8 cellular contexts compared by ENCODE assay signal in the genomic region with DNA sequence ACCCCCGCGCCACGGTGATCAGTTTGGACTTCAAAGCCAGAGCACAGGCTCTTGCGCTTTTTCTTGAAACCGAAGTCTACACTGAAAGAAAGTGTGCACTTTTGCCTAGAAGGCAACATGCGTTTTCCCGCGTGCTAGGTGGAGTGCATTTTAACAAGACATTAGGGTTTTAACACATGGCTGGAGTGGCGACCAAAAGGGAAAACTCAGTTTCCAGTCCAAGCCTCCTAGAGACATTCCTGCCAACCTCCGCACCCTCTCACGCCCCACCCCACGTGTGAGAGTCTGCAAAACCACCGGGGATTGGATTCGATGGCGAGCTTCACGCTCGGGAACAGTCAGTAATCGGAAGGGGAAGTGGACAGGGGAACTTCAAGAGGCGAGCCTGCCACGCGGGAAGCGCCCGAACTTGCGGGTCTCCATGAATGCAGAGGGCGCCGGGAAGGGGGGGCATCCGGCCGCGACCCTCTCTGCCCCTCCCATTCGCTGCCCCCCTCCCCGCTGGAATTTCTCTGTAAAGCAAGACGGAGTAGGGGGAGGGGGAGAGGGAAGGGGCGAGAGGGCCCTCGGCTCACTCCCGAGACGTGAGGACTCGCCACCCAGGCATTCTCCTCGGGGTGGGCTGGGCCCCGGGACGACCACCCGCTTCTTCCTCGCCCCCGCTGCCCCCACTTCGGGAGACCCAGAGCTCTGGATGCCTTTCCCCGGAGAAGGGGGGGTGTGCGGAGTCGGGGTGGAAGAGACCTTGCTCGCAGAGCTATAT. TPM values are rescaled to one million over a fixed set of nuclear protein-coding genes. Genes with fewer than 3 reads are reported as not detected.
DNase-seq lines count a peak whose midpoint lies in the region; ATAC-seq, FAIRE-seq and TF ChIP-seq lines count a peak whose summit lies in the region.

No MANE protein-coding gene starts in this region.

- peak overlapping the region; percentile 87 for H3K9ac ChIP-seq in GM12878 (ENCODE audit: control insufficient read depth, insufficient read depth, low read length)

- TF ChIP-seq RAD21 in GM12878 (IDR thresholded peaks at IDR 0.05; ENCODE audit: insufficient read depth, low read depth, low read length) = no peak

- H3K27me3 ChIP-seq in Peyer's patch (no peaks in the 10 kb centered on the region), GM12878 (replicated peaks in 1 of 2; ENCODE audit: control insufficient read depth in 2 of 2, insufficient read depth in 2 of 2, low read length in 1 of 2) (no peaks in the 10 kb centered on the region; a peak in 1 of 4 replicates)

- WGBS in GM12878 (ENCODE audit: insufficient coverage, insufficient replicate concordance, low lambda C conversion rate, missing lambda C conversion rate) = 2% methylated on average over 40 of the region's 48 CpGs

- POLR2A ChIA-PET in GM12878 (lab: Charles Lee) = interaction anchor here (0.6 to 12.1 kb wide), 17 partner anchors 9 to 512 kb away, joined by 3 to 193 read pairs (median 5); no protein-coding TSS in a partner anchor

- H3K79me2 ChIP-seq in GM12878 (ENCODE audit: control insufficient read depth, insufficient read depth, low read length) = peaks cover 41% of the 10 kb centered on the region

- H3K27ac ChIP-seq in Peyer's patch (peak overlapping the region; percentile 89 to 96 (median 94)), GM12878 (ENCODE audit: control insufficient read depth, insufficient read depth) (peak overlapping the region; percentile 86)

- no peak for TF ChIP-seq EP300 in GM12878 (IDR thresholded peaks at IDR 0.05; ENCODE audit: borderline replicate concordance in 1 of 2, control insufficient read depth in 1 of 2, low read depth in 2 of 2, low read length in 2 of 2)

- H3K4me2 ChIP-seq in GM12878 (ENCODE audit: control insufficient read depth, insufficient read depth) = peak overlapping the region; percentile 98

- H3K36me3 ChIP-seq in Peyer's patch = no peaks in the 10 kb centered on the region
- no peaks in the 10 kb centered on the region for H3K36me3 ChIP-seq in GM12878 (ENCODE audit: control insufficient read depth in 2 of 2, insufficient read depth in 2 of 2, low read length in 1 of 2)

- intact Hi-C loops in GM12878 (cut with micrococcal nuclease; ENCODE audit: unreplicated experiment) = loop anchor here (1.0 to 10.0 kb wide), 3 partner anchors 152 to 399 kb away; partner anchors contain the start of gene PARP11

- CTCF ChIA-PET in GM12878 (lab: Yijun Ruan, JAX) = interaction anchor here (1.1 to 13.0 kb wide), 6 partner anchors 55 to 385 kb away, joined by 3 to 184 read pairs (median 20); no protein-coding TSS in a partner anchor

- SMC1A ChIA-PET in GM12878 (lab: Charles Lee; ENCODE audit: uncharacterized antibody, unreplicated experiment) = interaction anchor here (1.7 to 14.5 kb wide), 5 partner anchors 9 to 163 kb away, joined by 7 to 344 read pairs (median 75); no protein-coding TSS in a partner anchor

- H3K4me3 ChIP-seq in GM08714 (ENCODE audit: low read length) (peak overlapping the region; percentile 49; the same call in 1 of the 2 replicates), Peyer's patch (peak overlapping the region; percentile 55 to 89 (median 74)), GM12878 (peak overlapping the region; percentile 70)

- TF ChIP-seq POLR2A in Peyer's patch (IDR thresholded peaks at IDR 0.05) (peak in 1 of 2 donors; percentile 40), GM12878 (IDR thresholded peaks at IDR 0.05; ENCODE audit: low read depth, low read length) (no peak)

- peak; percentile 74 to 83 (median 78) for DNase-seq in Peyer's patch
- no peak for DNase-seq in GM12878 (ENCODE audit: low read depth, low spot score)
- DNase-seq in iris pigment epithelial cell (ENCODE audit: low read depth) = peak; percentile 17
- DNase-seq in stimulated activated CD4-positive, alpha-beta T cell treated with anti-CD3 and anti-CD28 coated beads, Interleukin-12 subunit alpha, Interleukin-12 subunit beta, amount 100 ng/mL, for 4 hours = peak; percentile 56
- no peak for DNase-seq in NCI-H2081 (lab: John Stamatoyannopoulos, UW)
- DNase-seq in glomerular visceral epithelial cell (ENCODE audit: extremely low spot score) = no peak

- TF ChIP-seq CTCF in Peyer's patch (IDR thresholded peaks at IDR 0.05) (no peak), GM12878 (IDR thresholded peaks at IDR 0.05 in 2 of 3, conservative IDR thresholded peaks at IDR 0.05 in 1 of 3; ENCODE audit: control insufficient read depth in 2 of 3, extremely low read depth in 1 of 3, insufficient read depth in 1 of 3, low read depth in 3 of 3, low read length in 3 of 3) (no peak)

- H3K9me3 ChIP-seq in Peyer's patch (no peaks in the 10 kb centered on the region), GM12878 (replicated peaks; ENCODE audit: control insufficient read depth, insufficient read depth, low read length) (no peaks in the 10 kb centered on the region)

- in situ Hi-C loops in GM12878 (cut with MboI) = loop anchor here (10.0 kb wide), 1 partner anchor 126 kb away; no protein-coding TSS in a partner anchor

- ATAC-seq in GM12878 (peak; percentile 4), HG03460 (IDR thresholded peaks at IDR 0.05; ENCODE audit: unreplicated experiment) (no peak)

- RAD21 ChIA-PET in GM12878 (lab: Charles Lee; ENCODE audit: unreplicated experiment) = interaction anchor here (0.6 to 8.1 kb wide), 14 partner anchors 9 to 378 kb away, joined by 3 to 171 read pairs (median 10); partner anchors contain the start of genes AKAP3 and NDUFA9

- peak overlapping the region; percentile 40 for H2AFZ ChIP-seq in GM12878 (ENCODE audit: control insufficient read depth, low read depth, low read length)

- H3K4me1 ChIP-seq in Peyer's patch (peaks cover 0 to 33% (median 8%) of the 10 kb centered on the region in 4 donors), GM12878 (ENCODE audit: control insufficient read depth, insufficient read depth, low read length) (peaks cover 17% of the 10 kb centered on the region)

- peak; percentile 66 for FAIRE-seq in GM12878 (lab: Jason Lieb, UNC)

- H4K20me1 ChIP-seq in GM12878 (ENCODE audit: control insufficient read depth, insufficient read depth) = no peaks in the 10 kb centered on the region

- BruUV-seq in GM12878 (replicated peaks; lab: Mats Ljungman, UMichigan) = no TSS peak

TF ChIP-seq in GM12878, 131 proteins besides CTCF, POLR2A, EP300 and RAD21 (continues in another document):
- TF ChIP-seq MTA2 (IDR thresholded peaks at IDR 0.05; ENCODE audit: low read depth) = 0 out of 2 replicates have a peak, but pooled peaks have one; percentile 12
- TF ChIP-seq, protein P1, sequence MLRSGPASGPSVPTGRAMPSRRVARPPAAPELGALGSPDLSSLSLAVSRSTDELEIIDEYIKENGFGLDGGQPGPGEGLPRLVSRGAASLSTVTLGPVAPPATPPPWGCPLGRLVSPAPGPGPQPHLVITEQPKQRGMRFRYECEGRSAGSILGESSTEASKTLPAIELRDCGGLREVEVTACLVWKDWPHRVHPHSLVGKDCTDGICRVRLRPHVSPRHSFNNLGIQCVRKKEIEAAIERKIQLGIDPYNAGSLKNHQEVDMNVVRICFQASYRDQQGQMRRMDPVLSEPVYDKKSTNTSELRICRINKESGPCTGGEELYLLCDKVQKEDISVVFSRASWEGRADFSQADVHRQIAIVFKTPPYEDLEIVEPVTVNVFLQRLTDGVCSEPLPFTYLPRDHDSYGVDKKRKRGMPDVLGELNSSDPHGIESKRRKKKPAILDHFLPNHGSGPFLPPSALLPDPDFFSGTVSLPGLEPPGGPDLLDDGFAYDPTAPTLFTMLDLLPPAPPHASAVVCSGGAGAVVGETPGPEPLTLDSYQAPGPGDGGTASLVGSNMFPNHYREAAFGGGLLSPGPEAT (IDR thresholded peaks at IDR 0.05; ENCODE audit: low read depth) = 0 out of 2 replicates have a peak, but pooled peaks have one; percentile 10
- peak; percentile 70; the same call in 1 of the 2 replicates for TF ChIP-seq GATAD2B (conservative IDR thresholded peaks at IDR 0.05; ENCODE audit: low read depth)
- TF ChIP-seq CBX3 (IDR thresholded peaks at IDR 0.05; ENCODE audit: borderline replicate concordance, low read depth) = no peak

RNA-seq across cellular contexts. Expression of gene CCND2, which starts 2.7 kb away (rescaled TPM):
- total RNA-seq in Peyer's patch = 100 to 1,000 TPM in 2 of 4 donors, 10 to 100 TPM in 2; 72.0 to 162 (median 97.6) TPM
- 335 and 378 TPM in 2 replicates for total RNA-seq in GM12878 (2013; cell fraction: nucleolus; rRNA removed)
- total RNA-seq in GM12878 (2014; rRNA removed) = 141 and 159 TPM in 2 replicates
- 162 and 163 TPM in 2 replicates for total RNA-seq in GM12878 (2014; rRNA removed; fragmentation: Illumina TruSeq; extraction: Trizol)
- 248 and 260 TPM in 2 replicates for total RNA-seq in GM12878 (2021)
- polyA plus RNA-seq in GM12878 (2011; ENCODE audit: low read depth) = 36.8 TPM
- 256 and 263 TPM in 2 replicates for polyA plus RNA-seq in GM12878 (2011; rRNA removed)
- polyA plus RNA-seq in GM12878 (2011; cell fraction: cytosol; rRNA removed) = 171 and 198 TPM in 2 replicates
- polyA plus RNA-seq in GM12878 (2011; cell fraction: nucleus; rRNA removed) = 186 and 241 TPM in 2 replicates
- 55.9 and 67.6 TPM in 2 replicates for polyA plus RNA-seq in GM12878 (2012)
- polyA plus RNA-seq in GM12878 (2014; fragmentation: Illumina TruSeq; extraction: Trizol) = 37.5 and 44.7 TPM in 2 replicates
- 100 to 1,000 TPM in 1 of 2 experiments, 10 to 100 TPM in 1; 30.1 to 100 TPM for polyA plus RNA-seq in GM12878 (2014; fragmentation: Nextera tagmentation; extraction: Ambion mirVana)
- 73.6 and 78.9 TPM in 2 replicates for polyA plus RNA-seq in GM12878 (2014; rRNA removed)
- polyA plus RNA-seq in GM12878 (2016; fragmentation: Nextera tagmentation; extraction: Ambion mirVana) = 100 to 1,000 TPM; 183 to 200 TPM
- polyA minus RNA-seq in GM12878 (2011; rRNA and poly(A)+ RNA removed) = 651 and 710 TPM in 2 replicates
- polyA minus RNA-seq in GM12878 (2011; cell fraction: cytosol; rRNA and poly(A)+ RNA removed) = 245 and 274 TPM in 2 replicates
- polyA minus RNA-seq in GM12878 (2011; cell fraction: nucleus; rRNA and poly(A)+ RNA removed) = 123 and 187 TPM in 2 replicates

RNA-seq across cellular contexts. Expression of gene TIGAR, which starts 50.2 kb away (rescaled TPM):
- total RNA-seq in Peyer's patch = 1 to 10 TPM; 1.7 to 8.0 (median 3.0) TPM
- 3.7 and 4.3 TPM in 2 replicates for total RNA-seq in GM12878 (2013; cell fraction: nucleolus; rRNA removed)
- total RNA-seq in GM12878 (2014; rRNA removed) = 8.7 and 10.6 TPM in 2 replicates
- total RNA-seq in GM12878 (2014; rRNA removed; fragmentation: Illumina TruSeq; extraction: Trizol) = 10.4 and 10.7 TPM in 2 replicates
- 7.6 and 11.5 TPM in 2 replicates for total RNA-seq in GM12878 (2021)
- 5.8 TPM for polyA plus RNA-seq in GM12878 (2011; ENCODE audit: low read depth)
- polyA plus RNA-seq in GM12878 (2011; rRNA removed) = 10.1 and 39.4 TPM in 2 replicates
- polyA plus RNA-seq in GM12878 (2011; cell fraction: cytosol; rRNA removed) = 4.1 and 5.4 TPM in 2 replicates
- polyA plus RNA-seq in GM12878 (2011; cell fraction: nucleus; rRNA removed) = 3.6 and 4.6 TPM in 2 replicates
- polyA plus RNA-seq in GM12878 (2012) = 7.6 and 8.1 TPM in 2 replicates
- 18.9 and 21.8 TPM in 2 replicates for polyA plus RNA-seq in GM12878 (2014; fragmentation: Illumina TruSeq; extraction: Trizol)
- 10 to 100 TPM; 32.9 to 45.7 TPM for polyA plus RNA-seq in GM12878 (2014; fragmentation: Nextera tagmentation; extraction: Ambion mirVana)
- polyA plus RNA-seq in GM12878 (2014; rRNA removed) = 14.1 and 15.9 TPM in 2 replicates
- 10 to 100 TPM; 39.0 to 40.6 TPM for polyA plus RNA-seq in GM12878 (2016; fragmentation: Nextera tagmentation; extraction: Ambion mirVana)
- 2.7 and 3.1 TPM in 2 replicates for polyA minus RNA-seq in GM12878 (2011; rRNA and poly(A)+ RNA removed)
- polyA minus RNA-seq in GM12878 (2011; cell fraction: cytosol; rRNA and poly(A)+ RNA removed) = 0.67 and 1.2 TPM in 2 replicates
- polyA minus RNA-seq in GM12878 (2011; cell fraction: nucleus; rRNA and poly(A)+ RNA removed) = 2.2 and 5.0 TPM in 2 replicates

Comparison
In these comparisons a context has a peak if more than half of its experiments do, and no peak if none do; other contexts are left out.
1. DNase-seq: peak in Peyer's patch (3 of 3), iris pigment epithelial cell (single experiment) and stimulated activated CD4-positive, alpha-beta T cell treated with anti-CD3 and anti-CD28 coated beads, Interleukin-12 subunit alpha, Interleukin-12 subunit beta, amount 100 ng/mL, for 4 hours (single experiment); none in GM12878 (single experiment), NCI-H2081 (0 of 2) and glomerular visceral epithelial cell (single experiment).
2. Peak in every context shown above with its lines, with median percentiles within 50 percentile points of each other: H3K4me3 ChIP-seq.